ENCODE assay signal across 13 cellular contexts in the genomic region with DNA sequence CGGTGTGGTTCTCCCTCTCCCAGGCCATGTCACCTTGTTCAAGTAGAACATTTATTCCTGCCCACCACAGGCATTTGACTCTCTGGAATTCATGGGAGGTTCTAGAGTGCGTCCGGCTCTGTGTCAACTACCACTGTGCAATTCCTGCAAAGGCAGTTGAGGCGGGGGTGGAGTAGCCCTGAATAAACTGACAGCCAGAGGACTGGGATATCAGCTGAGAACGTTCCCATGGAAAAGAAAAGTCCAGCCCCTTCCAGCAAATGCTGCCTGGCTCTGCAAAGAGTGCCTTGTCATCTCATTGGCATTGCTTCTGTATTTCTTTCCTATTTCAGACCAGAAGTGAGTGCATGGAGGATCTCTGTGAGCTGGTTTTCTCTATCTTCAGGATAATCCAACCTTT. TPM values are rescaled to one million over a fixed set of nuclear protein-coding genes. Genes with fewer than 3 reads are reported as not detected.
DNase-seq lines count a peak whose midpoint lies in the region; ATAC-seq, FAIRE-seq and TF ChIP-seq lines count a peak whose summit lies in the region.
"Had no signal": no experiment of that assay in that cellular context is flagged by ENCODE, and none has a peak within 500 bp of the region (broad histone marks: within the 10 kb centered on the region; RNA-seq: fewer than 3 reads in every experiment).

No MANE protein-coding gene starts in this region.

- H3K9ac ChIP-seq in H1 (replicated peaks in 1 of 4; ENCODE audit: extremely low read depth in 1 of 4, low read depth in 3 of 4, low read length in 3 of 4), result no peak overlapping the region

- DNase-seq in HuH-7 (ENCODE audit: low spot score) (peak; percentile 69), H1 (ENCODE audit: low read depth in 1 of 2, low spot score in 2 of 2) (no peak), kidney glomerular epithelial cell (lab: John Stamatoyannopoulos, UW) (peak; percentile 77), stromal cell of bone marrow (ENCODE audit: low read depth) (peak; percentile 73), NCI-H1417 treated with DMSO at 0.1 percent for 48 hours (lab: John Stamatoyannopoulos, UW) (no peak), HPDE6-E6E7 (ENCODE audit: extremely low spot score) (no peak)
- DNase-seq: activated T-cell treated with anti-CD3 and anti-CD28 coated beads, Interleukin-2, amount 50 U/mL, for 24 hours; CD8-positive, alpha-beta T cell; cerebellar nuclear complex; NCI-H2227 treated with DMSO at 0.1 percent for 48 hours had no signal

- H3K9me3 ChIP-seq in H1 (ENCODE audit: insufficient read depth in 2 of 2, low read depth in 1 of 2, low read length in 1 of 2), result no peaks in the 10 kb centered on the region
- H3K9me3 ChIP-seq: HAP-1 had no signal

- H2BK5ac ChIP-seq in H1 (ENCODE audit: low read depth, low read length), result no peak overlapping the region

- CTCF ChIA-PET in H1 (lab: Charles Lee; ENCODE audit: partially characterized antibody), result interaction anchor here (1.4 to 1.8 kb wide), 2 partner anchors 15 to 18 kb away, joined by 3 to 4 read pairs; no protein-coding TSS in a partner anchor

- no peak overlapping the region for H4K8ac ChIP-seq in H1 (ENCODE audit: extremely low read depth, insufficient read depth, low read length)

- H2AK5ac ChIP-seq in H1 (ENCODE audit: low read depth, low read length), result no peak overlapping the region

- no peak overlapping the region for H3K56ac ChIP-seq in H1 (replicated peaks; ENCODE audit: insufficient read length, low read depth, low read length)

- H4K20me1 ChIP-seq in H1 (replicated peaks in 1 of 2; ENCODE audit: control insufficient read depth in 1 of 2, insufficient read depth in 2 of 2, low read length in 2 of 2), result no peaks in the 10 kb centered on the region

- H2BK20ac ChIP-seq in H1 (ENCODE audit: low read length), result no peak overlapping the region

- H3K36me3 ChIP-seq in H1 (ENCODE audit: control insufficient read depth in 2 of 4, insufficient read depth in 4 of 4, low read length in 3 of 4), result no peaks in the 10 kb centered on the region
- H3K36me3 ChIP-seq: HAP-1 had no signal

- H2BK12ac ChIP-seq in H1 (ENCODE audit: low read depth, low read length), result no peak overlapping the region

- H3K14ac ChIP-seq in H1 (ENCODE audit: insufficient read length), result no peak overlapping the region

- POLR2A ChIA-PET in H1 (lab: Charles Lee; ENCODE audit: partially characterized antibody), result interaction anchor here (2.4 kb wide), 1 partner anchor 18 kb away, joined by 7 read pairs; the partner anchor contains the start of gene MEGF9

- FAIRE-seq in H1 (lab: Jason Lieb, UNC), result no peak

- no peak overlapping the region for H4K5ac ChIP-seq in H1 (ENCODE audit: insufficient read length, low read depth, low read length)

- no peak overlapping the region for H4K91ac ChIP-seq in H1 (replicated peaks; ENCODE audit: insufficient read length, low read length)

- no peak overlapping the region for H3K23ac ChIP-seq in H1 (ENCODE audit: insufficient read length)

- H2BK15ac ChIP-seq in H1 (ENCODE audit: low read length), result no peak overlapping the region

- no peak for ATAC-seq in GM19452 (IDR thresholded peaks at IDR 0.05; ENCODE audit: unreplicated experiment)
- no peak for ATAC-seq in HG02885 (IDR thresholded peaks at IDR 0.05; ENCODE audit: poor library complexity, unreplicated experiment)
- ATAC-seq: CD8-positive, alpha-beta T cell had no signal

- H3K4ac ChIP-seq in H1 (replicated peaks; ENCODE audit: insufficient read length, low read depth, low read length), result no peak overlapping the region

- H2BK120ac ChIP-seq in H1 (replicated peaks; ENCODE audit: low read depth, low read length), result no peak overlapping the region

- no peak for TF ChIP-seq EP300 in H1 (IDR thresholded peaks at IDR 0.05; ENCODE audit: borderline replicate concordance in 1 of 2, low read depth in 2 of 2, low read length in 2 of 2)

- no peaks in the 10 kb centered on the region for H3K79me2 ChIP-seq in H1 (ENCODE audit: control insufficient read depth in 1 of 2, insufficient read depth in 2 of 2, low read length in 2 of 2)

- TF ChIP-seq RAD21 in H1 (IDR thresholded peaks at IDR 0.05 in 1 of 2, conservative IDR thresholded peaks at IDR 0.05 in 1 of 2; ENCODE audit: low read depth in 2 of 2, low read length in 2 of 2), result no peak

- no peak overlapping the region for H3K4me2 ChIP-seq in H1 (ENCODE audit: insufficient read depth in 1 of 2, low read depth in 2 of 2, low read length in 2 of 2)

- 90% methylated on average over 5 of the region's 5 CpGs; no CpG with 5 or more reads in 1 of the 2 experiments for WGBS in H1 (ENCODE audit: extremely low coverage in 1 of 2, insufficient coverage in 1 of 2, insufficient read length in 1 of 2, insufficient replicate concordance in 2 of 2, low coverage in 1 of 2, low lambda C conversion rate in 2 of 2, missing lambda C conversion rate in 1 of 2), 2 experiments

- H3K79me1 ChIP-seq in H1 (ENCODE audit: low read depth, low read length), result no peaks in the 10 kb centered on the region

- 0 out of 2 replicates have a peak overlapping the region, but pooled peaks have one; percentile 21 for H2AFZ ChIP-seq in H1 (ENCODE audit: low read length)

- no peak overlapping the region for H3K4me3 ChIP-seq in H1 (ENCODE audit: extremely low read depth in 1 of 4, insufficient read depth in 2 of 4, low read depth in 3 of 4, low read length in 4 of 4)
- H3K4me3 ChIP-seq: HAP-1 had no signal

- H3K27me3 ChIP-seq in H1 (replicated peaks in 1 of 4; ENCODE audit: control insufficient read depth in 3 of 4, extremely low read depth in 1 of 4, insufficient read depth in 3 of 4, low read length in 3 of 4), result no peaks in the 10 kb centered on the region

- H3K4me1 ChIP-seq in H1 (replicated peaks in 1 of 4; ENCODE audit: control insufficient read depth in 3 of 4, insufficient read depth in 4 of 4, low read length in 3 of 4), result peaks cover 0 to 6% (median 0%) of the 10 kb centered on the region in 4 experiments; a peak in 3 of 7 replicates
- H3K4me1 ChIP-seq: HAP-1 had no signal

- TF ChIP-seq POLR2A in H1 (IDR thresholded peaks at IDR 0.05; ENCODE audit: control extremely low read depth in 1 of 2, low read depth in 2 of 2, low read length in 2 of 2), result no peak

- H3K18ac ChIP-seq in H1 (ENCODE audit: extremely low read depth, low read length), result no peak overlapping the region

- no peak for TF ChIP-seq CTCF in H1 (IDR thresholded peaks at IDR 0.05; ENCODE audit: control extremely low read depth in 1 of 3, insufficient read depth in 1 of 3, low read depth in 1 of 3, low read length in 3 of 3)

- H3K23me2 ChIP-seq in H1 (ENCODE audit: low read depth, low read length), result no peaks in the 10 kb centered on the region

- H3K27ac ChIP-seq in H1 (ENCODE audit: low read depth, low read length), result no peak overlapping the region

TF ChIP-seq in H1, 55 proteins besides CTCF, POLR2A, EP300 and RAD21:
- TF ChIP-seq CBX5 (IDR thresholded peaks at IDR 0.05; ENCODE audit: low read depth, low read length) (no peak), SRF (IDR thresholded peaks at IDR 0.05; ENCODE audit: low read depth, low read length) (no peak), ZNF274 (IDR thresholded peaks at IDR 0.05; ENCODE audit: borderline replicate concordance, extremely low read depth, low read length) (no peak), HDAC2 (IDR thresholded peaks at IDR 0.05; ENCODE audit: borderline replicate concordance in 1 of 2, low read depth in 2 of 2, low read length in 2 of 2) (no peak), CTBP2 (IDR thresholded peaks at IDR 0.05; ENCODE audit: borderline replicate concordance, insufficient read depth, insufficient read length, low read length) (no peak), BRCA1 (IDR thresholded peaks at IDR 0.05; ENCODE audit: low read depth, low read length) (no peak)

RNA-seq across cellular contexts. Expression of gene MEGF9, which starts 18.9 kb away (rescaled TPM):
- 1.3 and 1.8 TPM in 2 replicates for total RNA-seq in H1 (2021; fragmentation: NEBNext Ultra II Directional; extraction: Animal tissue kit (Norgen Biotek cat#: 25700))
- 0.38 and 0.45 TPM in 2 replicates for polyA plus RNA-seq in H1 (2011; rRNA removed)
- polyA plus RNA-seq in H1 (2011; cell fraction: cytosol; rRNA removed), result 0.44 TPM
- polyA plus RNA-seq in H1 (2011; cell fraction: nucleus; rRNA removed), result 0.34 TPM
- polyA plus RNA-seq in H1 (2012, experiment 1 of 2), result 0.55 to 1.1 TPM (median 0.70 TPM) in 4 replicates
- 0.09 TPM for polyA plus RNA-seq in H1 (2012, experiment 2 of 2)
- polyA plus RNA-seq in H1 (2013, experiment 1 of 2), result 1.1 TPM
- 1.1 TPM for polyA plus RNA-seq in H1 (2013, experiment 2 of 2)
- 0.79 and 1.2 TPM in 2 replicates for polyA minus RNA-seq in H1 (2011; rRNA and poly(A)+ RNA removed)
- 0.95 TPM for polyA minus RNA-seq in H1 (2011; cell fraction: cytosol; rRNA and poly(A)+ RNA removed)
- 1.4 TPM for polyA minus RNA-seq in H1 (2011; cell fraction: nucleus; rRNA and poly(A)+ RNA removed)

Comparison
In these comparisons a context has a peak if more than half of its experiments do, and no peak if none do; other contexts are left out.
1. DNase-seq: peak in HuH-7 (single experiment), kidney glomerular epithelial cell (single experiment) and stromal cell of bone marrow (single experiment); none in H1 (0 of 2), NCI-H1417 treated with DMSO at 0.1 percent for 48 hours (single experiment) and HPDE6-E6E7 (single experiment).